In the genomic region with DNA sequence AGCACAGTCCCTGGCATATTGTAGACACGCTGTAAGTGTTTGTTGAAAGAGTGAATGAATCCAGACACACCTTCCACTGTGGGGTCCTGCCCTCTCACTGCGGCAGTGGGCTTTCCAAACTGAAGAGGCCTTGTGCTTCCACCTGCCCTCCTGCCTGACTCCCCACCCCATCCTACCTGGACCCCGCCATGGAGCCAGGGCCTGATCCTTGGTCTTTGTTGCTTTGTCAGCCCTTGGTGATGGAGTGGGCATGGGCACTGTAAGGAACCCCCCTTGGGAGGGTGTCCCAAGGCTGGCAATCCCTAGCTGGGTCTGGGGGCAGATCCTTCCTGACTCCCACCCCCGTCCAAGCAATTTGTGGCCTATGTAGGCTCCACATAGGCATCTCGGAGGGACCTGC, we compare ENCODE assay signal across 22 cellular contexts. TPM values are rescaled to one million over a fixed set of nuclear protein-coding genes. Genes with fewer than 3 reads are reported as not detected.
DNase-seq lines count a peak whose midpoint lies in the region; TF ChIP-seq lines count a peak whose summit lies in the region.
"Had no signal": no experiment of that assay in that cellular context is flagged by ENCODE, and none has a peak within 500 bp of the region (broad histone marks: within the 10 kb centered on the region; RNA-seq: fewer than 3 reads in every experiment).

No MANE protein-coding gene starts in this region.

- H3K4me2 ChIP-seq in fibroblast of lung (ENCODE audit: extremely low read depth, insufficient read depth, low read length) (peak overlapping the region; percentile 34), osteoblast (ENCODE audit: insufficient read depth, low read length) (peak overlapping the region; percentile 48)

- no peaks in the 10 kb centered on the region for H3K27me3 ChIP-seq in fibroblast of lung (ENCODE audit: control insufficient read depth, insufficient read depth, low read length)
- H3K27me3 ChIP-seq in osteoblast (ENCODE audit: insufficient read depth, low read length): no peaks in the 10 kb centered on the region
- H3K27me3 ChIP-seq: cardiac muscle cell, heart left ventricle had no signal

- H3K4me1 ChIP-seq in fibroblast of lung (ENCODE audit: control insufficient read depth, extremely low read depth, insufficient read depth, low read length) (peaks cover 22% of the 10 kb centered on the region), osteoblast (ENCODE audit: insufficient read depth, low read length) (peaks cover 21% of the 10 kb centered on the region)

- no peak overlapping the region for H3K4me3 Mint-ChIP-seq in activated CD4-positive, alpha-beta T cell treated with anti-CD3 and anti-CD28 coated beads, Interleukin-2, amount 10 ng/mL, durations not matched to agents 7 days and 5 days
- no peak overlapping the region for H3K4me3 Mint-ChIP-seq in type B pancreatic cell
- H3K4me3 Mint-ChIP-seq: B cell had no signal

- peaks cover 1% of the 10 kb centered on the region for H3K36me3 ChIP-seq in fibroblast of lung (ENCODE audit: control insufficient read depth, insufficient read depth, low read length)
- H3K36me3 ChIP-seq in osteoblast (ENCODE audit: insufficient read depth, low read length): no peaks in the 10 kb centered on the region
- H3K36me3 ChIP-seq: cardiac muscle cell, heart left ventricle, neutrophil had no signal

- H3K27ac ChIP-seq in fibroblast of lung (ENCODE audit: insufficient read depth, low read length) (peak overlapping the region; percentile 68), osteoblast (ENCODE audit: low read depth, low read length) (peak overlapping the region; percentile 83)
- H3K27ac ChIP-seq: cardiac muscle cell, neutrophil, SK-N-MC, VCaP had no signal

- H4K20me1 ChIP-seq in fibroblast of lung (ENCODE audit: control insufficient read depth, extremely low read depth, insufficient read depth, low read length) (no peaks in the 10 kb centered on the region), osteoblast (ENCODE audit: insufficient read depth, low read length) (no peaks in the 10 kb centered on the region)

- peak overlapping the region; percentile 22 for H3K27ac Mint-ChIP-seq in activated CD4-positive, alpha-beta T cell treated with anti-CD3 and anti-CD28 coated beads, Interleukin-2, amount 10 ng/mL, durations not matched to agents 7 days and 5 days
- no peak overlapping the region for H3K27ac Mint-ChIP-seq in type B pancreatic cell
- H3K27ac Mint-ChIP-seq: B cell had no signal

- H3K4me1 Mint-ChIP-seq in activated CD4-positive, alpha-beta T cell treated with anti-CD3 and anti-CD28 coated beads, Interleukin-2, amount 10 ng/mL, durations not matched to agents 7 days and 5 days: no peaks in the 10 kb centered on the region
- H3K4me1 Mint-ChIP-seq in type B pancreatic cell (ENCODE audit: unreplicated experiment): peaks cover 40% of the 10 kb centered on the region
- H3K4me1 Mint-ChIP-seq: B cell had no signal

- H3K36me3 Mint-ChIP-seq in activated CD4-positive, alpha-beta T cell treated with anti-CD3 and anti-CD28 coated beads, Interleukin-2, amount 10 ng/mL, durations not matched to agents 7 days and 5 days (ENCODE audit: low read depth): no peaks in the 10 kb centered on the region
- peaks cover 3% of the 10 kb centered on the region for H3K36me3 Mint-ChIP-seq in type B pancreatic cell

- no peaks in the 10 kb centered on the region for H3K9me3 ChIP-seq in fibroblast of lung (ENCODE audit: control insufficient read depth, insufficient read depth, low read depth, low read length)
- H3K9me3 ChIP-seq in osteoblast (ENCODE audit: low read depth, low read length): no peaks in the 10 kb centered on the region
- H3K9me3 ChIP-seq: heart left ventricle, neutrophil had no signal

- H2AFZ ChIP-seq in fibroblast of lung (ENCODE audit: low read length): no peak overlapping the region
- no peak overlapping the region for H2AFZ ChIP-seq in osteoblast (ENCODE audit: low read length)

- H3K9ac ChIP-seq in fibroblast of lung (ENCODE audit: insufficient read depth, low read length): peak overlapping the region; percentile 25

- CTCF ChIA-PET in activated CD4-positive, alpha-beta T cell treated with anti-CD3 and anti-CD28 coated beads, Interleukin-2, amount 10 ng/mL, durations not matched to agents 7 days and 5 days (lab: Charles Lee): no interaction called here

- peaks cover 4% of the 10 kb centered on the region for H3K27me3 Mint-ChIP-seq in activated CD4-positive, alpha-beta T cell treated with anti-CD3 and anti-CD28 coated beads, Interleukin-2, amount 10 ng/mL, durations not matched to agents 7 days and 5 days
- H3K27me3 Mint-ChIP-seq in type B pancreatic cell: no peaks in the 10 kb centered on the region
- H3K27me3 Mint-ChIP-seq: B cell had no signal

- no peak for DNase-seq in activated CD4-positive, alpha-beta T cell treated with anti-CD3 and anti-CD28 coated beads, Interleukin-2, amount 10 ng/mL, durations not matched to agents 7 days and 5 days
- no peak for DNase-seq in activated CD4-positive, alpha-beta T cell treated with anti-CD3 and anti-CD28 coated beads for 48 hours
- DNase-seq in fibroblast of lung (ENCODE audit: low read depth in 2 of 2): no peak
- no peak for DNase-seq in osteoblast (ENCODE audit: insufficient read length, low spot score, missing footprints)
- peak; percentile 45 for DNase-seq in type B pancreatic cell (ENCODE audit: extremely low spot score, unreplicated experiment)
- DNase-seq in activated effector memory CD4-positive, alpha-beta T cell treated with Interleukin-2 at 50 U/mL for 16 hours: no peak
- DNase-seq in activated T-cell treated with anti-CD3 and anti-CD28 coated beads, Interleukin-2, amount 50 U/mL, for 48 hours: no peak
- DNase-seq in NCI-H446 (lab: John Stamatoyannopoulos, UW): no peak
- DNase-seq: 8988T; activated CD4-positive, alpha-beta T cell treated with anti-CD3 and anti-CD28 coated beads, Interleukin-2, amount 50 U/mL, for 48 hours; activated naive CD4-positive, alpha-beta T cell; DND-41; heart left ventricle; KG1; left ventricle myocardium superior; NCI-H1436 treated with DMSO at 0.1 percent for 48 hours; NCI-H69 had no signal

- H3K79me2 ChIP-seq in fibroblast of lung (ENCODE audit: control insufficient read depth, insufficient read depth, low read length): no peaks in the 10 kb centered on the region
- no peaks in the 10 kb centered on the region for H3K79me2 ChIP-seq in osteoblast (ENCODE audit: insufficient read depth, low read length)

- TF ChIP-seq CTCF in fibroblast of lung (conservative IDR thresholded peaks at IDR 0.05 in 1 of 2, IDR thresholded peaks at IDR 0.05 in 1 of 2; ENCODE audit: low read depth in 1 of 2, low read length in 2 of 2): no peak
- no peak for TF ChIP-seq CTCF in osteoblast (IDR thresholded peaks at IDR 0.05; ENCODE audit: extremely low read depth, low read depth, low read length)
- no peak for TF ChIP-seq CTCF in type B pancreatic cell (conservative IDR thresholded peaks at IDR 0.05)

- no peak overlapping the region for H3K4me3 ChIP-seq in fibroblast of lung (replicated peaks in 1 of 4; ENCODE audit: control extremely low read depth in 1 of 4, insufficient read depth in 1 of 4, low read depth in 3 of 4, low read length in 4 of 4)
- H3K4me3 ChIP-seq in osteoblast (ENCODE audit: insufficient read depth, low read length): no peak overlapping the region
- H3K4me3 ChIP-seq: cardiac muscle cell, heart left ventricle had no signal

- POLR2A ChIA-PET in activated CD4-positive, alpha-beta T cell treated with anti-CD3 and anti-CD28 coated beads, Interleukin-2, amount 10 ng/mL, durations not matched to agents 7 days and 5 days (lab: Charles Lee): no interaction called here

- no peaks in the 10 kb centered on the region for H3K9me3 Mint-ChIP-seq in activated CD4-positive, alpha-beta T cell treated with anti-CD3 and anti-CD28 coated beads, Interleukin-2, amount 10 ng/mL, durations not matched to agents 7 days and 5 days
- no peaks in the 10 kb centered on the region for H3K9me3 Mint-ChIP-seq in type B pancreatic cell

RNA-seq across cellular contexts. Expression of gene KLHL29, which starts 33.1 kb away (rescaled TPM):
- 1 to 10 TPM; 2.9 to 3.5 TPM for total RNA-seq in activated CD4-positive, alpha-beta T cell treated with anti-CD3 and anti-CD28 coated beads, Interleukin-2, amount 10 ng/mL, durations not matched to agents 7 days and 5 days
- total RNA-seq in fibroblast of lung (4.9 and 7.9 TPM in 2 replicates), osteoblast (1.5 and 3.3 TPM in 2 replicates), type B pancreatic cell (ENCODE audit: low replicate concordance) (14.6 and 24.1 TPM in 2 replicates)
- 4.2 and 7.1 TPM in 2 replicates for polyA plus RNA-seq in fibroblast of lung
- polyA plus RNA-seq in fibroblast of lung (2012): 6.0 and 9.4 TPM in 2 replicates
- 6.0 and 9.9 TPM in 2 replicates for polyA minus RNA-seq in fibroblast of lung (ENCODE audit: low replicate concordance)
